Comparison of ENCODE assay signal across 30 cellular contexts in genomic region chr6:14015964-14016363, GRCh38.
"Had no signal": no experiment of that assay in that cellular context is flagged by ENCODE, and none has a peak within 500 bp of the region (broad histone marks: within the 10 kb centered on the region; RNA-seq: fewer than 3 reads in every experiment).

No MANE protein-coding gene starts in this region.

- DNase-seq: hypothalamus; immature natural killer cell; kidney; left colon; left lung; midbrain; mucosa of descending colon; naive thymus-derived CD4-positive, alpha-beta T cell; nephron progenitor cell; nucleus accumbens; pancreas; retina; right cardiac atrium; stimulated activated CD4-positive, alpha-beta T cell treated with anti-CD3 and anti-CD28 coated beads, Interleukin-12 subunit alpha, Interleukin-12 subunit beta, amount 100 ng/mL, for 4 hours; stimulated activated CD4-positive, alpha-beta T cell treated with anti-CD3 and anti-CD28 coated beads, Interleukin-15, amount 100 ng/mL, for 24 hours; stimulated activated CD4-positive, alpha-beta T cell treated with anti-CD3 and anti-CD28 coated beads, Interleukin-2, amount 100 ng/mL, for 24 hours; stimulated activated CD4-positive, alpha-beta T cell treated with anti-CD3 and anti-CD28 coated beads, Interleukin-4, amount 100 ng/mL, for 1 hour; stimulated activated naive B cell treated with anti-CD40 and anti-IgM and Interleukin-4, amounts not matched to agents 10 μg/mL and 1 μg/mL and 100 μg/mL, for 72 hours; stimulated activated naive CD8-positive, alpha-beta T cell treated with anti-CD3 and anti-CD28 coated beads, Interleukin-15, Interleukin-2, amounts not matched to agents 100 U/mL and 50 U/mL, for 24 hours; stomach; testis; thyroid gland; transverse colon had no signal

- H3K4me1 Mint-ChIP-seq: immature natural killer cell had no signal

- H3K4me3 Mint-ChIP-seq: naive thymus-derived CD4-positive, alpha-beta T cell; nephron progenitor cell; stimulated activated naive B cell treated with anti-CD40 and anti-IgM and Interleukin-4, amounts not matched to agents 10 μg/mL and 1 μg/mL and 100 μg/mL, for 72 hours had no signal

- H3K4me3 ChIP-seq: left lung, lung, mucosa of descending colon, pancreas, prostate gland, skin epidermis, stomach, testis, thyroid gland, transverse colon, upper lobe of left lung had no signal

- ATAC-seq: left colon; left lung; mucosa of descending colon; naive thymus-derived CD4-positive, alpha-beta T cell; pancreas; right cardiac atrium; sciatic nerve; stimulated activated naive B cell treated with anti-CD40 and anti-IgM and Interleukin-4, amounts not matched to agents 10 μg/mL and 1 μg/mL and 100 μg/mL, for 72 hours; stimulated activated naive CD8-positive, alpha-beta T cell treated with anti-CD3 and anti-CD28 coated beads, Interleukin-15, Interleukin-2, amounts not matched to agents 100 U/mL and 50 U/mL, for 24 hours had no signal

- H3K36me3 ChIP-seq: left lung, pancreas, prostate gland, stomach, thyroid gland, transverse colon, upper lobe of left lung had no signal

- FAIRE-seq: islet of Langerhans, kidney, pancreas, urothelium cell line had no signal

- H3K27me3 ChIP-seq: left lung, pancreas, testis, thyroid gland, upper lobe of left lung had no signal

- H3K27ac ChIP-seq: left lung, prostate gland, skin epidermis, stomach, testis, thyroid gland, transverse colon, upper lobe of left lung had no signal

- H3K4me1 ChIP-seq: left lung, pancreas, prostate gland, testis, thyroid gland, transverse colon had no signal

- H3K27ac Mint-ChIP-seq: immature natural killer cell; naive thymus-derived CD4-positive, alpha-beta T cell; nephron progenitor cell; stimulated activated naive B cell treated with anti-CD40 and anti-IgM and Interleukin-4, amounts not matched to agents 10 μg/mL and 1 μg/mL and 100 μg/mL, for 72 hours had no signal

- H3K9me3 ChIP-seq: left lung, mucosa of descending colon, pancreas, prostate gland, testis, thyroid gland, transverse colon, upper lobe of left lung had no signal

- H3K9me3 Mint-ChIP-seq: immature natural killer cell had no signal
